Comparison of ENCODE assay signal across 9 cellular contexts in genomic region chr13:102440259-102440936, GRCh38. TPM values are rescaled to one million over a fixed set of nuclear protein-coding genes. Genes with fewer than 3 reads are reported as not detected.
A peak's percentile ranks its signal among the peaks of the same experiment; 100 is the strongest.
DNase-seq lines count a peak whose midpoint lies in the region; ATAC-seq and TF ChIP-seq lines count a peak whose summit lies in the region.
"Had no signal": no experiment of that assay in that cellular context is flagged by ENCODE, and none has a peak within 500 bp of the region (broad histone marks: within the 10 kb centered on the region; RNA-seq: fewer than 3 reads in every experiment).

No MANE protein-coding gene starts in this region.

- ATAC-seq in GM19467 (IDR thresholded peaks at IDR 0.05; ENCODE audit: unreplicated experiment) (peak; percentile 51), HG03095 (IDR thresholded peaks at IDR 0.05; ENCODE audit: unreplicated experiment) (peak; percentile 43), RWPE2 (ENCODE audit: low read depth) (peak; percentile 49; the same call in 2 of the 3 replicates), psoas muscle (no peak), GM21526 (IDR thresholded peaks at IDR 0.05; ENCODE audit: low FRiP score, unreplicated experiment) (no peak)

- H3K4me3 ChIP-seq in BE2C (ENCODE audit: low read depth, low read length), result no peak overlapping the region
- no peak overlapping the region for H3K4me3 ChIP-seq in RWPE2 (ENCODE audit: severe bottlenecking)
- H3K4me3 ChIP-seq in psoas muscle, result no peak overlapping the region

- H3K9me3 ChIP-seq in BE2C (no peaks in the 10 kb centered on the region), RWPE2 (ENCODE audit: severe bottlenecking) (no peaks in the 10 kb centered on the region), psoas muscle (no peaks in the 10 kb centered on the region)

- DNase-seq in BE2C (peak; percentile 48), RWPE2 (ENCODE audit: low spot score) (peak; percentile 72), psoas muscle (no peak), germinal center (ENCODE audit: low spot score) (no peak), SKM-1 (lab: John Stamatoyannopoulos, UW; ENCODE audit: unreplicated experiment) (no peak)
- DNase-seq: dermis blood vessel endothelial cell had no signal

- H3K36me3 ChIP-seq in BE2C (no peaks in the 10 kb centered on the region), RWPE2 (ENCODE audit: low read depth) (no peaks in the 10 kb centered on the region), psoas muscle (ENCODE audit: insufficient read depth in 1 of 2, low read depth in 1 of 2) (no peaks in the 10 kb centered on the region)

- peak overlapping the region; percentile 32 for H3K27ac ChIP-seq in RWPE2 (ENCODE audit: poor library complexity, severe bottlenecking)
- H3K27ac ChIP-seq in psoas muscle, result no peak overlapping the region

- TF ChIP-seq CTCF in BE2C (IDR thresholded peaks at IDR 0.05; ENCODE audit: low read depth, low read length) (no peak), RWPE2 (IDR thresholded peaks at IDR 0.05; ENCODE audit: poor library complexity, severe bottlenecking) (no peak), psoas muscle (IDR thresholded peaks at IDR 0.05) (no peak)

- H3K4me1 ChIP-seq in BE2C, result peaks cover 6% of the 10 kb centered on the region
- H3K4me1 ChIP-seq in RWPE2 (ENCODE audit: insufficient read depth, poor library complexity, severe bottlenecking), result peaks cover 11% of the 10 kb centered on the region
- H3K4me1 ChIP-seq in psoas muscle, result no peaks in the 10 kb centered on the region

- H3K27me3 ChIP-seq in BE2C (no peaks in the 10 kb centered on the region), RWPE2 (ENCODE audit: insufficient read depth, poor library complexity, severe bottlenecking) (no peaks in the 10 kb centered on the region), psoas muscle (ENCODE audit: insufficient read depth in 3 of 3, low read length in 2 of 3) (no peaks in the 10 kb centered on the region)

- 46 to 70% (median 53%) methylated on average over 2 of the region's 2 CpGs for WGBS in psoas muscle, 3 donors

- intact Hi-C loops in psoas muscle (cut with DNase I), result no loop called here

RNA-seq across cellular contexts. Expression of gene FGF14, which starts 38.5 kb away (rescaled TPM):
- 9.2 TPM for polyA plus RNA-seq in BE2C (2012; ENCODE audit: insufficient read depth, insufficient read length, low read depth)
- total RNA-seq in psoas muscle, result under 1 TPM in 1 of 4 donors, not detected in 3; 0.02 TPM
- under 1 TPM in 2 of 3 donors, not detected in 1; 0.01 to 0.05 TPM for polyA plus RNA-seq in psoas muscle

Comparison
In these comparisons a context has a peak if more than half of its experiments do, and no peak if none do; other contexts are left out.
1. DNase-seq: peak in BE2C (single experiment) and RWPE2 (single experiment); none in psoas muscle (0 of 2), germinal center (single experiment) and SKM-1 (single experiment).
2. ATAC-seq: peak in GM19467 (single experiment), HG03095 (single experiment) and RWPE2 (single experiment); none in psoas muscle (0 of 4) and GM21526 (single experiment).